24 cellular contexts compared by ENCODE assay signal in the genomic region with DNA sequence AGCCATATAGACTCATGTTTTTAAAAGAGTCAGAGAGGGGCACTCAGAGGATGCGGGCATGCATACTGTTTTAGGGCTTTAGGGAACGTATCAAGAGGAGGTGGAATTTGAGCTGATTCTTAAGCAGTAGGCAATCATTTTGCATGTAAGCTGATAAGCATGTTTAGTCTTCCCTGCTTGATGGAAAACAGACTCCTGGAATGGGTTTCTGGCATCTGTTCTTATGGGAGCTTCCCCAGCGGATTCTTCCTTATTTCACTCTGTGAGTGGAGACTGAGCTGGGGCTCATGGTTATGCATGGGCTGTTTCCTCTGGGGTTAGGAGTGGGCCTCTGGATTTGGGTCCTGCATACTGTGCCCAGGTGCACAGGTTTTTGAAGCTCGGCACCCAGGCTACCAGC.
DNase-seq lines count a peak whose midpoint lies in the region; ATAC-seq and TF ChIP-seq lines count a peak whose summit lies in the region.
"Had no signal": no experiment of that assay in that cellular context is flagged by ENCODE, and none has a peak within 500 bp of the region (broad histone marks: within the 10 kb centered on the region; RNA-seq: fewer than 3 reads in every experiment).

No MANE protein-coding gene starts in this region.

- no peaks in the 10 kb centered on the region for H3K79me2 ChIP-seq in fibroblast of lung (ENCODE audit: control insufficient read depth, insufficient read depth, low read length)

- H3K9me3 ChIP-seq in BE2C: no peaks in the 10 kb centered on the region
- H3K9me3 ChIP-seq in fibroblast of lung (ENCODE audit: control insufficient read depth, insufficient read depth, low read depth, low read length): no peaks in the 10 kb centered on the region
- H3K9me3 ChIP-seq in mesodermal cell (ENCODE audit: control insufficient read depth, low read length): no peaks in the 10 kb centered on the region
- H3K9me3 ChIP-seq in psoas muscle: no peaks in the 10 kb centered on the region
- H3K9me3 ChIP-seq: body of pancreas, upper lobe of right lung had no signal

- H3K4me2 ChIP-seq in fibroblast of lung (ENCODE audit: extremely low read depth, insufficient read depth, low read length): no peak overlapping the region
- H3K4me2 ChIP-seq: PC-9 had no signal

- H3K9ac ChIP-seq in fibroblast of lung (ENCODE audit: insufficient read depth, low read length): no peak overlapping the region

- intact Hi-C loops in psoas muscle (cut with DNase I): no loop called here

- 70 to 76% methylated on average over 4 of the region's 4 CpGs for WGBS in mesodermal cell (ENCODE audit: insufficient coverage in 2 of 2), 2 experiments
- 46 to 64% (median 59%) methylated on average over 4 of the region's 4 CpGs for WGBS in psoas muscle, 3 donors

- TF ChIP-seq CTCF in BE2C (IDR thresholded peaks at IDR 0.05; ENCODE audit: low read depth, low read length): no peak
- no peak for TF ChIP-seq CTCF in fibroblast of lung (conservative IDR thresholded peaks at IDR 0.05 in 1 of 2, IDR thresholded peaks at IDR 0.05 in 1 of 2; ENCODE audit: low read depth in 1 of 2, low read length in 2 of 2)
- TF ChIP-seq CTCF in psoas muscle (IDR thresholded peaks at IDR 0.05): no peak

- H4K20me1 ChIP-seq in fibroblast of lung (ENCODE audit: control insufficient read depth, extremely low read depth, insufficient read depth, low read length): no peaks in the 10 kb centered on the region

- H3K4me1 ChIP-seq in BE2C: no peaks in the 10 kb centered on the region
- no peaks in the 10 kb centered on the region for H3K4me1 ChIP-seq in fibroblast of lung (ENCODE audit: control insufficient read depth, extremely low read depth, insufficient read depth, low read length)
- H3K4me1 ChIP-seq in mesodermal cell (ENCODE audit: control insufficient read depth, insufficient read depth, low read length, poor library complexity, severe bottlenecking): peaks cover 5% of the 10 kb centered on the region
- H3K4me1 ChIP-seq in psoas muscle: peaks cover 7% of the 10 kb centered on the region
- H3K4me1 ChIP-seq: body of pancreas, upper lobe of right lung had no signal

- H3K27ac ChIP-seq in fibroblast of lung (ENCODE audit: insufficient read depth, low read length) (no peak overlapping the region), mesodermal cell (ENCODE audit: low read depth, low read length, severe bottlenecking) (peak overlapping the region; percentile 78), psoas muscle (no peak overlapping the region)
- H3K27ac ChIP-seq: body of pancreas, epithelial cell of prostate, PC-9, SK-N-MC, upper lobe of right lung had no signal

- H2AFZ ChIP-seq in fibroblast of lung (ENCODE audit: low read length): no peak overlapping the region
- H2AFZ ChIP-seq: PC-9 had no signal

- no peak for ATAC-seq in psoas muscle
- ATAC-seq: body of pancreas; stimulated activated naive CD8-positive, alpha-beta T cell treated with anti-CD3 and anti-CD28 coated beads, Interleukin-15, amount 100 ng/mL, for 72 hours; upper lobe of right lung had no signal

- H3K36me3 ChIP-seq in BE2C (no peaks in the 10 kb centered on the region), fibroblast of lung (ENCODE audit: control insufficient read depth, insufficient read depth, low read length) (no peaks in the 10 kb centered on the region), mesodermal cell (ENCODE audit: control insufficient read depth, insufficient read depth, low read length) (no peaks in the 10 kb centered on the region), psoas muscle (ENCODE audit: insufficient read depth in 1 of 2, low read depth in 1 of 2) (no peaks in the 10 kb centered on the region)
- H3K36me3 ChIP-seq: MG63, upper lobe of right lung had no signal

- DNase-seq in BE2C (peak; percentile 6), NCI-H2171 treated with DMSO at 0.1 percent for 48 hours (lab: John Stamatoyannopoulos, UW) (peak; percentile 90), fibroblast of lung (ENCODE audit: low read depth in 2 of 2) (peak; percentile 43 to 65), psoas muscle (no peak), GM03348 (ENCODE audit: low spot score) (no peak), NCI-H187 (lab: John Stamatoyannopoulos, UW) (no peak)
- no peak for DNase-seq in activated effector memory CD4-positive, alpha-beta T cell treated with anti-CD3 and anti-CD28 coated beads, Interleukin-2, amount 50 U/mL, for 16 hours
- DNase-seq: activated CD4-positive, alpha-beta T cell treated with anti-CD3 and anti-CD28 coated beads for 48 hours; activated naive CD4-positive, alpha-beta T cell treated with anti-CD3 and anti-CD28 coated beads, Interleukin-2, amount 50 U/mL, for 16 hours; CD8-positive, alpha-beta memory T cell; EL; head of caudate nucleus; MG63; NCI-H146; NCI-H510A; PC-9; retina; stimulated activated CD4-positive, alpha-beta T cell treated with anti-CD3 and anti-CD28 coated beads, Interleukin-1b, Interleukin-23, amount 100 ng/mL, for 48 hours; stimulated activated naive CD8-positive, alpha-beta T cell treated with anti-CD3 and anti-CD28 coated beads, Interleukin-15, amount 100 ng/mL, for 72 hours; upper lobe of right lung had no signal

- H3K27me3 ChIP-seq in BE2C (no peaks in the 10 kb centered on the region), fibroblast of lung (ENCODE audit: control insufficient read depth, insufficient read depth, low read length) (no peaks in the 10 kb centered on the region), psoas muscle (ENCODE audit: insufficient read depth in 3 of 3, low read length in 2 of 3) (no peaks in the 10 kb centered on the region)
- H3K27me3 ChIP-seq: body of pancreas, MG63 had no signal

- H3K4me3 ChIP-seq in BE2C (ENCODE audit: low read depth, low read length) (no peak overlapping the region), fibroblast of lung (replicated peaks in 1 of 4; ENCODE audit: control extremely low read depth in 1 of 4, insufficient read depth in 1 of 4, low read depth in 3 of 4, low read length in 4 of 4) (no peak overlapping the region), mesodermal cell (ENCODE audit: extremely low read depth, insufficient read depth, low read length, poor library complexity, severe bottlenecking) (no peak overlapping the region), psoas muscle (no peak overlapping the region)
- H3K4me3 ChIP-seq: body of pancreas, MG63, PC-9, SK-N-MC, upper lobe of right lung had no signal

Comparison
In these comparisons a context has a peak if more than half of its experiments do, and no peak if none do; other contexts are left out.
1. DNase-seq: peak in BE2C (single experiment), NCI-H2171 treated with DMSO at 0.1 percent for 48 hours (single experiment) and fibroblast of lung (2 of 2); none in psoas muscle (0 of 2), GM03348 (single experiment), NCI-H187 (0 of 2) and activated effector memory CD4-positive, alpha-beta T cell treated with anti-CD3 and anti-CD28 coated beads, Interleukin-2, amount 50 U/mL, for 16 hours (single experiment).